8 cellular contexts compared by ENCODE assay signal in the genomic region with DNA sequence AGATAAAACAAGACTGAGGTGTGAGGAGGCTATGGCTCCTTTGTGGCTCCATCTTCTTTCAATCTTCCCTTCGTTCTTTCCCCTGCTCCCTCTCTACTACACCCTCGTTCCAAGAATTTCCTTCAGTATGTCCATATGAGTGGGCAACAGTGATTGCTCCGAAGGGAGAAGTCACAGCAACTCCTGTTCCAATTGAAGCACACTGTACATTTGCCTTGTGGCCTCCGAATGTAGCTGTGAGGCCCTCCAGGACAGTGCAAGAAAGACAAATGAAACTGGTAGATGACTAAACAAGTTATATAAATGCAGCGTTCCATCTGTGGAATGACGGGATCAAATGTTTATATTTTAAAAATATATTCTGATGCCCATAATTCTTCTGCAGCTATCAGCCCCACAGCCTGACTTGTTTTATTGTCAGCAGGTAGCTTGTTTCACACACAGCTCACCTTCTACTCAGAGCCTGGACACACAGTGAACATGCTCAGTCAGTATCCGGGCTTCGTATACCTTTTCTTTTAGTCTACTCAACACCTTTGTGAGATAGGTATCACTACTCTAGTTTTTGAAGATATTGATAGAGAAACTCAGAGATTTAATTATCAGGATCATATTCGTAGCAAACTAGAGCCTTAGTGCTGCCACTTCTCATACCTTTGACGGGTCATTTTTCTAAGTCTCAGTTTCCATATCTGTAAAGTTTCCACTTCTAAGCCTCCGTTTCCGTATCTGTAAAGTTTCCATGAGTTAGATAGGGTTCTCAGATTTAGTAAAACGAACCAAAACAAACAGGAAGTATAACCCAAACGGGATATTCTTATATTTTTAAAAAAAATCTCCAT. TPM values are rescaled to one million over a fixed set of nuclear protein-coding genes. Genes with fewer than 3 reads are reported as not detected.
DNase-seq lines count a peak whose midpoint lies in the region; ATAC-seq and TF ChIP-seq lines count a peak whose summit lies in the region.

No MANE protein-coding gene starts in this region.

- no peak overlapping the region for H3K4me2 ChIP-seq in IMR-90 (ENCODE audit: low read depth, low read length)
- H3K4me2 ChIP-seq in mammary epithelial cell (ENCODE audit: insufficient read depth, low read depth, low read length): peak overlapping the region; percentile 75

- H3K36me3 ChIP-seq in IMR-90 (ENCODE audit: control insufficient read depth, insufficient read depth, low read length) (no peaks in the 10 kb centered on the region), mammary epithelial cell (ENCODE audit: insufficient read depth, low read length) (no peaks in the 10 kb centered on the region)

- TF ChIP-seq CTCF in GM13976 (IDR thresholded peaks at IDR 0.05; ENCODE audit: borderline replicate concordance, control extremely low read depth, extremely low read depth, insufficient read depth, missing control alignments): no peak
- TF ChIP-seq CTCF in IMR-90 (conservative IDR thresholded peaks at IDR 0.05; ENCODE audit: low read depth, low read length): no peak
- TF ChIP-seq CTCF in mammary epithelial cell (conservative IDR thresholded peaks at IDR 0.05 in 1 of 2, IDR thresholded peaks at IDR 0.05 in 1 of 2; ENCODE audit: extremely low read depth in 1 of 2, insufficient read depth in 1 of 2, low read depth in 1 of 2, low read length in 2 of 2): no peak
- no peak for TF ChIP-seq CTCF in neural crest cell (conservative IDR thresholded peaks at IDR 0.05)

- H3K27ac ChIP-seq in IMR-90 (ENCODE audit: insufficient read depth, low read length): no peak overlapping the region
- peak overlapping the region; percentile 71 for H3K27ac ChIP-seq in mammary epithelial cell (ENCODE audit: insufficient read depth, low read depth, low read length)

- H3K14ac ChIP-seq in IMR-90 (replicated peaks; ENCODE audit: low read depth, low read length): no peak overlapping the region

- in situ Hi-C loops in GM13976 (cut with MboI; ENCODE audit: low sequenced_read_pairs, unreplicated experiment): no loop called here
- in situ Hi-C loops in IMR-90 (cut with MboI; ENCODE audit: low sequenced_read_pairs): no loop called here
- in situ Hi-C loops in mammary epithelial cell (cut with MboI; ENCODE audit: low sequenced_read_pairs in 2 of 2): no loop called here

- no peak overlapping the region for H3K56ac ChIP-seq in IMR-90 (ENCODE audit: extremely low read depth, insufficient read depth, low read length)

- H3K27me3 ChIP-seq in IMR-90 (ENCODE audit: control insufficient read depth, insufficient read depth, low read length) (no peaks in the 10 kb centered on the region), mammary epithelial cell (ENCODE audit: insufficient read depth, low read length) (no peaks in the 10 kb centered on the region)

- POLR2A ChIA-PET in IMR-90 (lab: Charles Lee; ENCODE audit: unreplicated experiment): no interaction called here

- no peak for TF ChIP-seq POLR2A in IMR-90 (IDR thresholded peaks at IDR 0.05; ENCODE audit: low read depth, low read length)

- H3K4ac ChIP-seq in IMR-90 (ENCODE audit: low read depth, low read length): 0 out of 2 replicates have a peak overlapping the region, but pooled peaks have one; percentile 29

- no peak overlapping the region for H4K91ac ChIP-seq in IMR-90 (ENCODE audit: insufficient read depth, low read depth, low read length)

- no peak overlapping the region for H3K9ac ChIP-seq in IMR-90 (ENCODE audit: low read depth, low read length)
- no peak overlapping the region for H3K9ac ChIP-seq in mammary epithelial cell (ENCODE audit: insufficient read depth, low read length)

- H3K4me3 ChIP-seq in IMR-90 (ENCODE audit: insufficient read depth, low read depth, low read length) (no peak overlapping the region), mammary epithelial cell (replicated peaks in 1 of 3; ENCODE audit: insufficient read depth in 1 of 3, low read depth in 2 of 3, low read length in 3 of 3) (peak overlapping the region in 2 of 3 experiments; percentile 5 to 41)

- H3K4me3 Mint-ChIP-seq in neural crest cell: peak overlapping the region; percentile 94

- no peak overlapping the region for H2BK20ac ChIP-seq in IMR-90 (ENCODE audit: low read depth, low read length)

- H3K9me3 Mint-ChIP-seq in neural crest cell: peaks cover 11% of the 10 kb centered on the region

- peak overlapping the region; percentile 27 for H2AFZ ChIP-seq in IMR-90 (replicated peaks; ENCODE audit: low read length, poor library complexity)
- no peak overlapping the region for H2AFZ ChIP-seq in mammary epithelial cell (ENCODE audit: low read depth, low read length)

- no peak for TF ChIP-seq RAD21 in IMR-90 (IDR thresholded peaks at IDR 0.05; ENCODE audit: low read length)

- no TSS peak for BruUV-seq in IMR-90 (replicated peaks; lab: Mats Ljungman, UMichigan)
- BruUV-seq in mammary epithelial cell (replicated peaks; lab: Mats Ljungman, UMichigan): no TSS peak

- H3K27me3 Mint-ChIP-seq in neural crest cell (ENCODE audit: low read depth): no peaks in the 10 kb centered on the region

- dilution Hi-C loops in IMR-90 (cut with HindIII; ENCODE audit: low sequenced_read_pairs, unreplicated experiment) (no loop called here), mammary epithelial cell (cut with HindIII; ENCODE audit: low sequenced_read_pairs) (no loop called here)

- WGBS in IMR-90 (ENCODE audit: extremely low coverage in 2 of 2, insufficient read length in 1 of 2), 2 experiments: no CpG with 5 or more reads among the region's 14 CpGs
- 76% methylated on average over 14 of the region's 14 CpGs for WGBS in mammary epithelial cell (ENCODE audit: low coverage, missing lambda C conversion rate)

- no peak overlapping the region for H3K18ac ChIP-seq in IMR-90 (ENCODE audit: low read depth, low read length)

- H2AK5ac ChIP-seq in IMR-90 (ENCODE audit: low read depth, low read length): no peak overlapping the region

- no peak overlapping the region for H2BK15ac ChIP-seq in IMR-90 (ENCODE audit: low read depth, low read length)

- intact Hi-C loops in IMR-90 (cut with micrococcal nuclease): no loop called here
- intact Hi-C loops in mammary epithelial cell (cut with micrococcal nuclease): no loop called here

- H3K23ac ChIP-seq in IMR-90 (ENCODE audit: low read depth, low read length): no peak overlapping the region

- H3K36me3 Mint-ChIP-seq in neural crest cell (ENCODE audit: low read depth): peaks cover 14% of the 10 kb centered on the region

- H2AK9ac ChIP-seq in IMR-90 (replicated peaks; ENCODE audit: low read depth, low read length, poor library complexity): no peak overlapping the region

- H2BK5ac ChIP-seq in IMR-90 (ENCODE audit: low read depth, low read length, poor library complexity, severe bottlenecking): no peak overlapping the region

- DNase-seq in GM13976 (ENCODE audit: low spot score) (peak; percentile 28), IMR-90 (no peak), mammary epithelial cell (no peak), neural crest cell (ENCODE audit: low read depth, low spot score) (no peak), left lobe of liver (ENCODE audit: low spot score) (no peak), GM19240 (ENCODE audit: insufficient read length, low spot score) (no peak)

- ATAC-seq in IMR-90 (ENCODE audit: low read depth) (no peak), left lobe of liver (no peak), GM21825 (IDR thresholded peaks at IDR 0.05; ENCODE audit: unreplicated experiment) (no peak), HG03565 (IDR thresholded peaks at IDR 0.05; ENCODE audit: unreplicated experiment) (no peak)

- H4K20me1 ChIP-seq in IMR-90 (ENCODE audit: insufficient read depth, low read length) (peaks cover 6% of the 10 kb centered on the region; the same call in 1 of the 2 replicates), mammary epithelial cell (ENCODE audit: insufficient read depth, low read length) (no peaks in the 10 kb centered on the region)

- H3K9me1 ChIP-seq in IMR-90 (ENCODE audit: insufficient read depth, low read length): no peaks in the 10 kb centered on the region; the same call in 1 of the 2 replicates

- H3K79me2 ChIP-seq in mammary epithelial cell (ENCODE audit: insufficient read depth, low read length): peaks cover 36% of the 10 kb centered on the region

- H4K5ac ChIP-seq in IMR-90 (ENCODE audit: low read depth, low read length): no peak overlapping the region

- peaks cover 8 to 13% of the 10 kb centered on the region in 2 experiments; a peak in 3 of 4 replicates for H3K79me1 ChIP-seq in IMR-90 (ENCODE audit: low read depth in 1 of 2, low read length in 2 of 2)

- H3K9me3 ChIP-seq in IMR-90 (ENCODE audit: control insufficient read depth, insufficient read depth, low read length): no peaks in the 10 kb centered on the region
- peaks cover 3% of the 10 kb centered on the region for H3K9me3 ChIP-seq in mammary epithelial cell (replicated peaks; ENCODE audit: insufficient read depth, low read length)

- H2BK120ac ChIP-seq in IMR-90 (ENCODE audit: low read depth, low read length): no peak overlapping the region

- H3K27ac Mint-ChIP-seq in neural crest cell (ENCODE audit: unreplicated experiment): no peak overlapping the region

- H3K4me1 Mint-ChIP-seq in neural crest cell: peaks cover 22% of the 10 kb centered on the region

- H3K4me1 ChIP-seq in IMR-90 (ENCODE audit: control insufficient read depth, insufficient read depth, low read length) (no peaks in the 10 kb centered on the region), mammary epithelial cell (ENCODE audit: insufficient read depth, low read length) (peaks cover 19% of the 10 kb centered on the region)

- CTCF ChIA-PET in IMR-90 (lab: Yijun Ruan, JAX): interaction anchor here (0.5 kb wide), 1 partner anchor 925 kb away, joined by 3 read pairs; no protein-coding TSS in a partner anchor
- CTCF ChIA-PET in mammary epithelial cell (lab: Charles Lee; ENCODE audit: low non-redundant PET): no interaction called here

- H4K8ac ChIP-seq in IMR-90 (ENCODE audit: low read depth in 2 of 2, low read length in 2 of 2): peak overlapping the region in 1 of 2 experiments; percentile 74; a peak in 1 of 4 replicates

TF ChIP-seq in IMR-90, 13 proteins besides CTCF, POLR2A, EP300 and RAD21 (continues in another document):
- no peak for TF ChIP-seq BHLHE40 (IDR thresholded peaks at IDR 0.05; ENCODE audit: low read depth, low read length)
- TF ChIP-seq RFX5 (IDR thresholded peaks at IDR 0.05; ENCODE audit: low read depth, low read length): no peak
- no peak for TF ChIP-seq SMC3 (IDR thresholded peaks at IDR 0.05; ENCODE audit: low read depth, low read length)
- no peak for TF ChIP-seq FOS (IDR thresholded peaks at IDR 0.05; ENCODE audit: low read depth, low read length)
- no peak for TF ChIP-seq CHD1 (IDR thresholded peaks at IDR 0.05; ENCODE audit: low read depth, low read length)
- TF ChIP-seq MAZ (IDR thresholded peaks at IDR 0.05; ENCODE audit: borderline replicate concordance, low read depth, low read length): no peak

RNA-seq across cellular contexts. Expression of gene FOXN2, which starts 1.2 kb away (rescaled TPM):
- total RNA-seq in IMR-90 (2012; rRNA removed): 33.1 and 39.6 TPM in 2 replicates
- 3.2 and 3.8 TPM in 2 replicates for polyA plus RNA-seq in IMR-90 (2012; rRNA removed)
- 0.95 and 1.5 TPM in 2 replicates for polyA plus RNA-seq in IMR-90 (2012; cell fraction: cytosol; rRNA removed)
- 1.0 and 5.5 TPM in 2 replicates for polyA plus RNA-seq in IMR-90 (2012; cell fraction: nucleus; rRNA removed; ENCODE audit: low replicate concordance)
- total RNA-seq in mammary epithelial cell: 10 to 100 TPM; 33.4 to 43.3 TPM
- 13.6 TPM for polyA plus RNA-seq in mammary epithelial cell
- 57.5 TPM for polyA minus RNA-seq in mammary epithelial cell
- 24.7 and 28.6 TPM in 2 replicates for total RNA-seq in neural crest cell
- 20.8 TPM for total RNA-seq in left lobe of liver
